2 cellular contexts compared by ENCODE assay signal in genomic region chr5:33691846-33692245, GRCh38.
A peak's percentile ranks its signal among the peaks of the same experiment; 100 is the strongest.
TF ChIP-seq lines count a peak whose summit lies in the region.

No MANE protein-coding gene starts in this region.

TF ChIP-seq in IMR-90, 13 proteins besides CTCF, POLR2A, EP300 and RAD21:
- no peak for TF ChIP-seq MXI1 (IDR thresholded peaks at IDR 0.05; ENCODE audit: borderline replicate concordance, low read depth, low read length)
- no peak for TF ChIP-seq USF2 (IDR thresholded peaks at IDR 0.05; ENCODE audit: low read depth, low read length)

TF ChIP-seq in K562, 482 proteins besides CTCF, POLR2A, EP300 and RAD21:
- TF ChIP-seq FOXK2 (conservative IDR thresholded peaks at IDR 0.05 in 1 of 2, IDR thresholded peaks at IDR 0.05 in 1 of 2; ENCODE audit: low read depth in 2 of 2) = no peak
- peak; percentile 2 for TF ChIP-seq NFYB (IDR thresholded peaks at IDR 0.05; ENCODE audit: extremely low read depth, insufficient read length)
- TF ChIP-seq CREB3 (tag; conservative IDR thresholded peaks at IDR 0.05; ENCODE audit: low read depth) = no peak
- no peak for TF ChIP-seq ZBTB12 (CRISPR knock-in tag; IDR thresholded peaks at IDR 0.05)
TF ChIP-seq in K562: peak in this region for 1.
